ENCODE assay signal across 8 cellular contexts in genomic region chr12:2794736-2795289, GRCh38. TPM values are rescaled to one million over a fixed set of nuclear protein-coding genes. Genes with fewer than 3 reads are reported as not detected.
DNase-seq lines count a peak whose midpoint lies in the region; ATAC-seq and TF ChIP-seq lines count a peak whose summit lies in the region.

Gene FKBP4, plus strand, starts transcription at chr12:2794970. Its CDS starts 170 bp downstream, at chr12:2795140.

- H3K4me2 ChIP-seq in mammary epithelial cell (ENCODE audit: insufficient read depth, low read depth, low read length), result peak within 1 kb of the TSS; percentile 95
- peak within 1 kb of the TSS; percentile 99 for H3K4me2 ChIP-seq in smooth muscle cell

- BruUV-seq in mammary epithelial cell (replicated peaks; lab: Mats Ljungman, UMichigan), result no TSS peak

- H4K20me1 ChIP-seq in mammary epithelial cell (ENCODE audit: insufficient read depth, low read length) (no peaks in the 10 kb centered on the region), smooth muscle cell (ENCODE audit: low read depth) (peaks cover 21% of the 10 kb centered on the region)

- H3K27ac ChIP-seq in ACC112 (ENCODE audit: low read depth, low read length), result peak within 1 kb of the TSS; percentile 20; the same call in 1 of the 2 replicates
- H3K27ac ChIP-seq in mammary epithelial cell (ENCODE audit: insufficient read depth, low read depth, low read length), result peak within 1 kb of the TSS; percentile 26
- no peak within 1 kb of the TSS for H3K27ac ChIP-seq in smooth muscle cell (ENCODE audit: low read depth)

- in situ Hi-C loops in mammary epithelial cell (cut with MboI; ENCODE audit: low sequenced_read_pairs in 2 of 2), result no loop called here

- H3K9ac ChIP-seq in mammary epithelial cell (ENCODE audit: insufficient read depth, low read length) (peak within 1 kb of the TSS; percentile 63), smooth muscle cell (ENCODE audit: low read depth) (peak within 1 kb of the TSS; percentile 48)

- H3K9me3 ChIP-seq in mammary epithelial cell (replicated peaks; ENCODE audit: insufficient read depth, low read length) (no peaks in the 10 kb centered on the region), smooth muscle cell (replicated peaks; ENCODE audit: low read depth) (no peaks in the 10 kb centered on the region)

- dilution Hi-C loops in mammary epithelial cell (cut with HindIII; ENCODE audit: low sequenced_read_pairs), result no loop called here

- intact Hi-C loops in mammary epithelial cell (cut with micrococcal nuclease), result loop anchor here (1.0 kb wide), 1 partner anchor 17 kb away; the partner anchor contains the start of gene ITFG2

- CTCF ChIA-PET in mammary epithelial cell (lab: Charles Lee; ENCODE audit: low non-redundant PET), result no interaction called here

- peaks cover 40% of the 10 kb centered on the region for H3K79me2 ChIP-seq in ACC112 (ENCODE audit: control insufficient read depth, insufficient read depth, low read length, unreplicated experiment)
- peaks cover 44% of the 10 kb centered on the region for H3K79me2 ChIP-seq in mammary epithelial cell (ENCODE audit: insufficient read depth, low read length)
- peaks cover 24% of the 10 kb centered on the region for H3K79me2 ChIP-seq in smooth muscle cell (ENCODE audit: low read depth)

- no peak for TF ChIP-seq CTCF in WI38 (IDR thresholded peaks at IDR 0.05; ENCODE audit: low read depth, low read length)
- no peak for TF ChIP-seq CTCF in mammary epithelial cell (conservative IDR thresholded peaks at IDR 0.05 in 1 of 2, IDR thresholded peaks at IDR 0.05 in 1 of 2; ENCODE audit: extremely low read depth in 1 of 2, insufficient read depth in 1 of 2, low read depth in 1 of 2, low read length in 2 of 2)
- TF ChIP-seq CTCF in smooth muscle cell (IDR thresholded peaks at IDR 0.05; ENCODE audit: borderline replicate concordance, insufficient read depth, poor library complexity, severe bottlenecking), result no peak

- WGBS in mammary epithelial cell (ENCODE audit: low coverage, missing lambda C conversion rate), result 0% methylated on average over 2 of the region's 63 CpGs
- WGBS in smooth muscle cell (ENCODE audit: low lambda C conversion rate), result under 1% methylated on average over 33 of the region's 63 CpGs

- no peaks in the 10 kb centered on the region for H3K27me3 ChIP-seq in ACC112 (ENCODE audit: insufficient read depth, low read length)
- H3K27me3 ChIP-seq in mammary epithelial cell (ENCODE audit: insufficient read depth, low read length), result no peaks in the 10 kb centered on the region
- no peaks in the 10 kb centered on the region for H3K27me3 ChIP-seq in smooth muscle cell (ENCODE audit: low read depth)

- H3K4me3 ChIP-seq in ACC112 (ENCODE audit: low read depth, low read length) (peak within 1 kb of the TSS; percentile 95), WI38 (ENCODE audit: low read depth, low read length) (peak within 1 kb of the TSS; percentile 75), mammary epithelial cell (replicated peaks in 1 of 3; ENCODE audit: insufficient read depth in 1 of 3, low read depth in 2 of 3, low read length in 3 of 3) (peak within 1 kb of the TSS; percentile 74 to 89 (median 87)), smooth muscle cell (peak within 1 kb of the TSS; percentile 77)

- H3K4me1 ChIP-seq in ACC112 (ENCODE audit: control insufficient read depth, insufficient read depth, low read length, unreplicated experiment), result peaks cover 15% of the 10 kb centered on the region
- H3K4me1 ChIP-seq in mammary epithelial cell (ENCODE audit: insufficient read depth, low read length), result peaks cover 24% of the 10 kb centered on the region
- H3K4me1 ChIP-seq in smooth muscle cell (ENCODE audit: low read depth), result peaks cover 9% of the 10 kb centered on the region

- peak; percentile 87 for DNase-seq in NCI-H2171 (lab: John Stamatoyannopoulos, UW)
- peak; percentile 84 for DNase-seq in mammary epithelial cell
- peak; percentile 96 for DNase-seq in iPS-NIHi7 (ENCODE audit: extremely low spot score)
- DNase-seq in smooth muscle cell (lab: John Stamatoyannopoulos, UW; ENCODE audit: unreplicated experiment), result peak; percentile 46

- H3F3A ChIP-seq in smooth muscle cell (ENCODE audit: low read depth), result no peaks in the 10 kb centered on the region

- H3K36me3 ChIP-seq in ACC112 (ENCODE audit: insufficient read depth, low read length), result peaks cover 24% of the 10 kb centered on the region; the same call in 1 of the 2 replicates
- H3K36me3 ChIP-seq in mammary epithelial cell (ENCODE audit: insufficient read depth, low read length), result peaks cover 21% of the 10 kb centered on the region
- H3K36me3 ChIP-seq in smooth muscle cell (ENCODE audit: low read depth), result no peaks in the 10 kb centered on the region

- H2AFZ ChIP-seq in ACC112 (ENCODE audit: low read length, unreplicated experiment) (peak within 1 kb of the TSS; percentile 93), mammary epithelial cell (ENCODE audit: low read depth, low read length) (peak within 1 kb of the TSS; percentile 93), smooth muscle cell (ENCODE audit: low read depth) (peak within 1 kb of the TSS; percentile 80)

- ATAC-seq in GM18858 (IDR thresholded peaks at IDR 0.05; ENCODE audit: unreplicated experiment), result peak; percentile 51
- peak; percentile 75 for ATAC-seq in HG03064 (IDR thresholded peaks at IDR 0.05; ENCODE audit: low read depth, unreplicated experiment)

RNA-seq across cellular contexts. Expression of gene FKBP4, which starts in this region (rescaled TPM):
- total RNA-seq in mammary epithelial cell, result 100 to 1,000 TPM in 1 of 2 donors, 10 to 100 TPM in 1; 53.5 to 111 TPM
- polyA plus RNA-seq in mammary epithelial cell, result 80.6 TPM
- 93.5 TPM for polyA minus RNA-seq in mammary epithelial cell
- total RNA-seq in smooth muscle cell, result 19.0 and 27.5 TPM in 2 replicates
- polyA plus RNA-seq in smooth muscle cell, result 32.6 and 46.5 TPM in 2 replicates

Comparison
In these comparisons a context has a peak if more than half of its experiments do, and no peak if none do; other contexts are left out.
1. DNase-seq: peak in every context shown above with its lines; median percentile 96 in iPS-NIHi7; 87 in NCI-H2171; 84 in mammary epithelial cell; 46 in smooth muscle cell.